Comparison of ENCODE assay signal across 8 cellular contexts in the genomic region with DNA sequence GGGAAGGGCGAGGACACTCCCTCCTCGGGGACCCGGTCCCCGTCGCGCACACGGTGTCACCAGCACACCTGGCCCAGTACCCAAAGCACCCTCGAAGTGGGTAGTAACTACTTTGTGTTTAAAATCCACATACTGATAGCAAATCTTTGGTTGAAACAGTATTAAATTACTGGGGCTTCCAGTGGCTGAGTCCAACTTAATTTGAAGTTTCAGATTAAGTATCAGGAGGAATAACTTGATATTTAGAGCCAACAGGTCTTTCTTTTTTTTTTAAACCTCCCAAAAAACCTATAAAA. TPM values are rescaled to one million over a fixed set of nuclear protein-coding genes. Genes with fewer than 3 reads are reported as not detected.
DNase-seq lines count a peak whose midpoint lies in the region; FAIRE-seq and TF ChIP-seq lines count a peak whose summit lies in the region.

No MANE protein-coding gene starts in this region.

- no peaks in the 10 kb centered on the region for H3K27me3 ChIP-seq in HUES64 (ENCODE audit: insufficient read depth, low read length)

- peaks cover 5% of the 10 kb centered on the region for H3K9me3 Mint-ChIP-seq in neural crest cell

- 0% methylated on average over 8 of the region's 8 CpGs for WGBS in HUES64

- peak overlapping the region; percentile 96 for H3K27ac Mint-ChIP-seq in neural crest cell (ENCODE audit: unreplicated experiment)

- peaks cover 2% of the 10 kb centered on the region for H3K36me3 Mint-ChIP-seq in neural crest cell (ENCODE audit: low read depth)

- in situ Hi-C loops in KBM-7 (cut with MboI; ENCODE audit: low pct_unique_long_range_greater_than_20kb, low sequenced_read_pairs), result no loop called here

- no peak for DNase-seq in GM19239 (ENCODE audit: insufficient read length, low spot score)
- no peak for DNase-seq in neural crest cell (ENCODE audit: low read depth, low spot score)
- no peak for DNase-seq in KBM-7
- DNase-seq in DMS114 treated with DMSO at 0.1 percent for 48 hours (lab: John Stamatoyannopoulos, UW; ENCODE audit: unreplicated experiment), result no peak
- DNase-seq in stimulated activated CD4-positive, alpha-beta T cell treated with anti-CD3 and anti-CD28 coated beads, Interleukin-4, amount 100 ng/mL, for 4 hours, result no peak
- no peak for DNase-seq in DMS153 treated with DMSO at 0.1 percent for 48 hours (lab: John Stamatoyannopoulos, UW; ENCODE audit: unreplicated experiment)

- FAIRE-seq in GM19239 (lab: Jason Lieb, UNC), result peak; percentile 70

- H3K9me3 ChIP-seq in HUES64 (ENCODE audit: insufficient read depth, low read depth, low read length), result no peaks in the 10 kb centered on the region

- H3K4me1 Mint-ChIP-seq in neural crest cell, result peaks cover 25% of the 10 kb centered on the region

- H3K9ac ChIP-seq in HUES64 (ENCODE audit: low read depth, low read length), result peak overlapping the region; percentile 97

- H3K36me3 ChIP-seq in HUES64 (ENCODE audit: insufficient read depth, low read length), result peaks cover 4% of the 10 kb centered on the region

- H3K4me1 ChIP-seq in HUES64 (ENCODE audit: insufficient read depth, low read length), result peaks cover 32% of the 10 kb centered on the region

- peak overlapping the region; percentile 98 for H3K27ac ChIP-seq in HUES64 (ENCODE audit: low read depth, low read length)
- H3K27ac ChIP-seq in cingulate gyrus (ENCODE audit: low read depth, low read length), result peak overlapping the region; percentile 99

- H3K4me3 Mint-ChIP-seq in neural crest cell, result peak overlapping the region; percentile 73

- peak overlapping the region; percentile 88 for H3K4me3 ChIP-seq in HUES64 (ENCODE audit: low read length)

- H3K27me3 Mint-ChIP-seq in neural crest cell (ENCODE audit: low read depth), result no peaks in the 10 kb centered on the region

- TF ChIP-seq CTCF in neural crest cell (conservative IDR thresholded peaks at IDR 0.05), result no peak

RNA-seq across cellular contexts. Expression of gene ATG10, which starts 0.6 kb away (rescaled TPM):
- polyA plus RNA-seq in HUES64 (2013, experiment 1 of 2), result 9.4 TPM
- 12.9 TPM for polyA plus RNA-seq in HUES64 (2013, experiment 2 of 2)
- 5.9 and 10.4 TPM in 2 replicates for total RNA-seq in neural crest cell
